8 cellular contexts compared by ENCODE assay signal in the genomic region with DNA sequence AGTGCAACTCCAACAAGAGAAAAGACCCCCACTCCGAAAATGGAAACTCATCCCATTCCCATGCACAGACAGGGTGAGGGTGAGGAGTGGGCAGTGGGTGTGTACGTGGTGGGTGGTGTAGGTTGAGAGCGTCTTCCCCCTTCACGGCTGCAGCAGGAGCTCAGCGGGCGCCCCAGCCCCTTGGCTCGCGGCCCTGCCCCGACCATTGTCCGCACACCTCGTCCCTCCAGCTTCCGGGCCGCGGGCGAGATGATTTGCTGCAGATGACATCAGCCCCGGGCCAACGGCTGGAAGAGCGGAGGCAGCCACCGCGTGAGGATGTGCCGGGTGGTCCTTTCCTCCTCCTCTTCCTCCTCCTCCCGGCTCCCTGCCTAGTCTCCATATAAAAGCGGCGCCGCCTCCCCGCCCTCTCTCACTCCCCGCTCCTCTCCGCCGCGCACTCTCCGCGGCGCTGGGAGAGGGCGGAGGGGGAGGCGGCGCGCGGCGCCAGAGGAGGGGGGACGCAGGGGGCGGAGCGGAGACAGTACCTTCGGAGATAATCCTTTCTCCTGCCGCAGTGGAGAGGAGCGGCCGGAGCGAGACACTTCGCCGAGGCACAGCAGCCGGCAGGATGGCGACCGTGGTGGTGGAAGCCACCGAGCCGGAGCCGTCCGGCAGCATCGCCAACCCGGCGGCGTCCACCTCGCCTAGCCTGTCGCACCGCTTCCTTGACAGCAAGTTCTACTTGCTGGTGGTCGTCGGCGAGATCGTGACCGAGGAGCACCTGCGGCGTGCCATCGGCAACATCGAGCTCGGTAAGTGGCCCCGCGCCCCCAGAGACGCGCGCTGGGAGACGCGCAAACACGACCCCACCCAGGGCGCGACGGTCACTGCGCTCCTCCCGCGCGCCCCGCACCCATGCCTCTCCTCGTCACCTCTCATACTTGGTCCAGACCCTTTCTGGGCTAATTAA. TPM values are rescaled to one million over a fixed set of nuclear protein-coding genes. Genes with fewer than 3 reads are reported as not detected.
A peak's percentile ranks its signal among the peaks of the same experiment; 100 is the strongest.
DNase-seq lines count a peak whose midpoint lies in the region; ATAC-seq, FAIRE-seq and TF ChIP-seq lines count a peak whose summit lies in the region.

MAP1B (plus strand) TSS at position 554 of the 952 bp plus-strand sequence; CDS start at position 611, 57 bp downstream.

- H3K27ac ChIP-seq in PC-3 (ENCODE audit: low read length) (no peak within 1 kb of the TSS), small intestine (ENCODE audit: low read depth in 1 of 2, low read length in 1 of 2) (peak within 1 kb of the TSS in 1 of 2 donors; percentile 52)

- H3K9ac ChIP-seq in PC-3 (ENCODE audit: low read length) = peak within 1 kb of the TSS; percentile 68

- FAIRE-seq in small intestine (lab: Jason Lieb, UNC) = no peak

- ATAC-seq in PC-3 = peak; percentile 60

- peak within 1 kb of the TSS; percentile 92 for H2AFZ ChIP-seq in PC-3 (ENCODE audit: low read length)

- TF ChIP-seq CTCF in PC-3 (conservative IDR thresholded peaks at IDR 0.05; ENCODE audit: low read depth, low read length) (no peak), kidney epithelial cell (IDR thresholded peaks at IDR 0.05; ENCODE audit: insufficient read depth, low read length, poor library complexity, severe bottlenecking) (no peak)

- WGBS in small intestine, 3 donors = 2 to 3% (median 3%) methylated on average over 60 to 90 of the region's 90 CpGs

- TSS peak; percentile 36 for BruUV-seq in PC-3 (replicated peaks; lab: Mats Ljungman, UMichigan)

- H3K79me2 ChIP-seq in PC-3 (ENCODE audit: low read length) = peaks cover 38% of the 10 kb centered on the region

- POLR2A ChIA-PET in PC-3 (lab: Charles Lee; ENCODE audit: unreplicated experiment) = interaction anchor here (0.6 kb wide), 1 partner anchor 213 kb away, joined by 3 read pairs; the partner anchor contains the start of genes MRPS27 and PTCD2

- H3F3A ChIP-seq in PC-3 (ENCODE audit: low read length, unreplicated experiment) = no peaks in the 10 kb centered on the region

- peak within 1 kb of the TSS; percentile 98 for H3K4me2 ChIP-seq in PC-3 (ENCODE audit: low read length)

- H3K27me3 ChIP-seq in PC-3 (ENCODE audit: low read length) (no peaks in the 10 kb centered on the region), kidney epithelial cell (ENCODE audit: control insufficient read depth, insufficient read depth, low read length) (peaks cover 2% of the 10 kb centered on the region), small intestine (ENCODE audit: control insufficient read depth in 2 of 2, insufficient read depth in 2 of 2, low read length in 2 of 2) (peaks cover 8 to 10% of the 10 kb centered on the region in 2 donors)

- peak within 1 kb of the TSS; percentile 90 for H3K4me3 ChIP-seq in PC-3 (ENCODE audit: low read length)
- peak within 1 kb of the TSS; percentile 96 for H3K4me3 ChIP-seq in kidney epithelial cell (ENCODE audit: low read depth, low read length)
- peak within 1 kb of the TSS; percentile 37 to 45 for H3K4me3 ChIP-seq in small intestine (ENCODE audit: low read depth in 1 of 2, low read length in 2 of 2)

- H3K4me1 ChIP-seq in PC-3 (ENCODE audit: insufficient read depth, low read length) (peaks cover 8% of the 10 kb centered on the region), small intestine (ENCODE audit: control insufficient read depth in 2 of 2, insufficient read depth in 1 of 2, low read depth in 1 of 2, low read length in 1 of 2) (peaks cover 0 to 3% of the 10 kb centered on the region in 2 donors)

- H4K20me1 ChIP-seq in PC-3 (ENCODE audit: low read length) = no peaks in the 10 kb centered on the region

- CTCF ChIA-PET in PC-3 (lab: Charles Lee) = no interaction called here

- H3K9me2 ChIP-seq in PC-3 (replicated peaks; ENCODE audit: low read length) = no peaks in the 10 kb centered on the region

- no peaks in the 10 kb centered on the region for H3K36me3 ChIP-seq in PC-3 (ENCODE audit: low read depth, low read length)
- H3K36me3 ChIP-seq in kidney epithelial cell (ENCODE audit: control insufficient read depth, insufficient read depth, low read length) = no peaks in the 10 kb centered on the region
- no peaks in the 10 kb centered on the region for H3K36me3 ChIP-seq in small intestine (ENCODE audit: control insufficient read depth in 2 of 2, insufficient read depth in 2 of 2, low read length in 2 of 2)

- intact Hi-C loops in PC-3 (cut with micrococcal nuclease) = loop anchor here (10.0 kb wide), 2 partner anchors 92 to 172 kb away; no protein-coding TSS in a partner anchor

- DNase-seq in DMS 273 treated with DMSO at 0.1 percent for 48 hours (lab: John Stamatoyannopoulos, UW) (peak; percentile 43), HK-2 (ENCODE audit: unreplicated experiment) (peak; percentile 69), PC-3 (peak; percentile 32), dermis blood vessel endothelial cell (peak; percentile 74), kidney epithelial cell (ENCODE audit: low read depth) (no peak), small intestine (no peak), AML-193 (lab: John Stamatoyannopoulos, UW) (no peak), SKM-1 treated with dmso at 0.1 percent for 144 hours (lab: John Stamatoyannopoulos, UW; ENCODE audit: unreplicated experiment) (no peak)

- H3K9me3 ChIP-seq in PC-3 (ENCODE audit: low read length) = no peaks in the 10 kb centered on the region
- no peaks in the 10 kb centered on the region for H3K9me3 ChIP-seq in small intestine (ENCODE audit: control insufficient read depth, low read depth)

RNA-seq across cellular contexts. Expression of gene MAP1B, which starts in this region (rescaled TPM):
- total RNA-seq in PC-3 (2014; rRNA removed) (12.8 and 18.2 TPM in 2 replicates), dermis blood vessel endothelial cell (134 and 182 TPM in 2 replicates), kidney epithelial cell (136 and 295 TPM in 2 replicates)
- polyA plus RNA-seq in small intestine = 1 to 10 TPM in 2 of 3 donors, under 1 TPM in 1; 0.45 to 7.4 (median 1.1) TPM

Comparison
In these comparisons a context has a peak if more than half of its experiments do, and no peak if none do; other contexts are left out.
1. DNase-seq: peak in DMS 273 treated with DMSO at 0.1 percent for 48 hours (single experiment), HK-2 (single experiment), PC-3 (single experiment) and dermis blood vessel endothelial cell (single experiment); none in kidney epithelial cell (single experiment), small intestine (single experiment), AML-193 (0 of 2) and SKM-1 treated with dmso at 0.1 percent for 144 hours (single experiment).
2. H3K4me3 ChIP-seq: peak in every context shown above with its lines; median percentile 96 in kidney epithelial cell; 90 in PC-3; 41 in small intestine.